1 cellular context compared by ENCODE assay signal in the genomic region with DNA sequence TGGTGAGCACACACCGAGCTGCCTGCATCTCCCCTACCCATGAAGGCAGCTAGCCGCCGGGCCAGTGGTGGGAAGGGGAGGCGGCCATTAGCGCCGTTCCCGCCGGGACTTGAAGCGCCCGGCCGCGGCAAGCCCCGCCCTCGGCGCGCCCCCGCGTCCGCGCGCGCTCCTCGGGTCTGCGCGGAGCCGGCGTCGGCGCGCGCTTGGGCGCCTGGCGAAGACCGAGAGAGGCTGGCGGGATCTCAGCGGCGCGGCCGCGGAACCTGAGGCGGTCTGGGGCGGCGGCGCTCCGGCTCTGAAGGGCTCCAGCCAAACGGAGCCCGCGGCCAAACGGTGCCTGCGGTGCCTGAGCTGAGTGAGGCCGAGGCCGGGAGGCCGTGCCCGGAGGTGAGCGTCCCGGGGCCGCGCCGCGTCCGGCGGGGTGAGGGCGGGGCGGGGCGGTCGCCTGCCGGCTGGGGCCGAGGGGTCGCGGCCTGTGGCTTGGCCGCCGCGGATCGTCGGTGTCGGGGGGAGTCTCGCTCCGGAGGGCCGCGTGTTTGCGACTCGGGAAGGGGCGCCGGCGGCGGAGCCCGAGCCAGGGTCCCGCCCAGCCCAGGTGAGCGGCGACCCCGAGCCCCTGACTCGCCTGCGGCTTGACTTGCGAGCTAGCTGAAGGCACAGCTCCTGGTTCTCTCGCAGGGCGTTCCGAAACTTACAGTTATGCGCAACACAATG.
TF ChIP-seq lines count a peak whose summit lies in the region.

A gene with protein sequence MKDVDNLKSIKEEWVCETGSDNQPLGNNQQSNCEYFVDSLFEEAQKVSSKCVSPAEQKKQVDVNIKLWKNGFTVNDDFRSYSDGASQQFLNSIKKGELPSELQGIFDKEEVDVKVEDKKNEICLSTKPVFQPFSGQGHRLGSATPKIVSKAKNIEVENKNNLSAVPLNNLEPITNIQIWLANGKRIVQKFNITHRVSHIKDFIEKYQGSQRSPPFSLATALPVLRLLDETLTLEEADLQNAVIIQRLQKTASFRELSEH (plus strand): TSS at position 202 of the 714 bp plus-strand sequence. CDS start 17,852 bp downstream, outside the sequence.

TF ChIP-seq in HepG2, 621 proteins besides CTCF, POLR2A, EP300 and RAD21 (continued from another document and continues in another):
- TF ChIP-seq ZNF780A (CRISPR knock-in tag; IDR thresholded peaks at IDR 0.05) (no peak), ZNF737 (CRISPR knock-in tag; IDR thresholded peaks at IDR 0.05; ENCODE audit: borderline replicate concordance) (no peak), AHDC1 (CRISPR knock-in tag; IDR thresholded peaks at IDR 0.05; ENCODE audit: borderline replicate concordance) (0 out of 2 replicates have a peak, but pooled peaks have one; percentile 53), TP53 (CRISPR knock-in tag; conservative IDR thresholded peaks at IDR 0.05) (no peak), ZNF816 (CRISPR knock-in tag; IDR thresholded peaks at IDR 0.05; ENCODE audit: borderline replicate concordance) (peak; percentile 62), CBX2 (IDR thresholded peaks at IDR 0.05; ENCODE audit: low read depth, low read length) (no peak), CBX2 (CRISPR knock-in tag; IDR thresholded peaks at IDR 0.05; ENCODE audit: low read depth) (no peak), ZKSCAN5 (CRISPR knock-in tag; IDR thresholded peaks at IDR 0.05) (no peak), CHD4 (IDR thresholded peaks at IDR 0.05; ENCODE audit: borderline replicate concordance, low read length) (no peak), ATM (IDR thresholded peaks at IDR 0.05; ENCODE audit: borderline replicate concordance) (no peak), THYN1 (CRISPR knock-in tag; IDR thresholded peaks at IDR 0.05; ENCODE audit: borderline replicate concordance, low read depth) (no peak), ZNF510 (CRISPR knock-in tag; IDR thresholded peaks at IDR 0.05; ENCODE audit: low read depth) (no peak), GZF1 (CRISPR knock-in tag; IDR thresholded peaks at IDR 0.05) (peak; percentile 19; the same call in 1 of the 2 replicates), GTF3A (CRISPR knock-in tag; conservative IDR thresholded peaks at IDR 0.05) (no peak), FOSL1 (CRISPR knock-in tag; IDR thresholded peaks at IDR 0.05; ENCODE audit: borderline replicate concordance) (no peak), ARID3A (IDR thresholded peaks at IDR 0.05; ENCODE audit: low read depth, low read length) (no peak), ZBTB26 (CRISPR knock-in tag; IDR thresholded peaks at IDR 0.05; ENCODE audit: borderline replicate concordance) (peak; percentile 65; the same call in 1 of the 2 replicates), TMF1 (CRISPR knock-in tag; IDR thresholded peaks at IDR 0.05; ENCODE audit: low read depth) (peak; percentile 75), ZNF558 (CRISPR knock-in tag; IDR thresholded peaks at IDR 0.05; ENCODE audit: borderline replicate concordance) (no peak; the same call in 1 of the 2 replicates), CEBPZ (IDR thresholded peaks at IDR 0.05; ENCODE audit: low read length) (no peak), MXD4 (CRISPR knock-in tag; IDR thresholded peaks at IDR 0.05) (0 out of 2 replicates have a peak, but pooled peaks have one; percentile 41), KLF12 (CRISPR knock-in tag; IDR thresholded peaks at IDR 0.05; ENCODE audit: borderline replicate concordance) (no peak; the same call in 1 of the 2 replicates), MATR3 (CRISPR knock-in tag; IDR thresholded peaks at IDR 0.05) (no peak), TEAD2 (CRISPR knock-in tag; IDR thresholded peaks at IDR 0.05) (no peak), MAZ (IDR thresholded peaks at IDR 0.05; ENCODE audit: borderline replicate concordance, low read depth, low read length) (no peak), MAZ (CRISPR knock-in tag; IDR thresholded peaks at IDR 0.05; ENCODE audit: low read depth) (peak; percentile 86), ZNF570 (CRISPR knock-in tag; IDR thresholded peaks at IDR 0.05; ENCODE audit: borderline replicate concordance) (no peak), ATF1 (CRISPR knock-in tag; IDR thresholded peaks at IDR 0.05) (no peak), ZNF562 (CRISPR knock-in tag; IDR thresholded peaks at IDR 0.05; ENCODE audit: borderline replicate concordance) (no peak), NPAS2 (CRISPR knock-in tag; IDR thresholded peaks at IDR 0.05; ENCODE audit: borderline replicate concordance) (no peak), RXRA (CRISPR knock-in tag; IDR thresholded peaks at IDR 0.05) (0 out of 2 replicates have a peak, but pooled peaks have one; percentile 8)
- TF ChIP-seq, protein P1, sequence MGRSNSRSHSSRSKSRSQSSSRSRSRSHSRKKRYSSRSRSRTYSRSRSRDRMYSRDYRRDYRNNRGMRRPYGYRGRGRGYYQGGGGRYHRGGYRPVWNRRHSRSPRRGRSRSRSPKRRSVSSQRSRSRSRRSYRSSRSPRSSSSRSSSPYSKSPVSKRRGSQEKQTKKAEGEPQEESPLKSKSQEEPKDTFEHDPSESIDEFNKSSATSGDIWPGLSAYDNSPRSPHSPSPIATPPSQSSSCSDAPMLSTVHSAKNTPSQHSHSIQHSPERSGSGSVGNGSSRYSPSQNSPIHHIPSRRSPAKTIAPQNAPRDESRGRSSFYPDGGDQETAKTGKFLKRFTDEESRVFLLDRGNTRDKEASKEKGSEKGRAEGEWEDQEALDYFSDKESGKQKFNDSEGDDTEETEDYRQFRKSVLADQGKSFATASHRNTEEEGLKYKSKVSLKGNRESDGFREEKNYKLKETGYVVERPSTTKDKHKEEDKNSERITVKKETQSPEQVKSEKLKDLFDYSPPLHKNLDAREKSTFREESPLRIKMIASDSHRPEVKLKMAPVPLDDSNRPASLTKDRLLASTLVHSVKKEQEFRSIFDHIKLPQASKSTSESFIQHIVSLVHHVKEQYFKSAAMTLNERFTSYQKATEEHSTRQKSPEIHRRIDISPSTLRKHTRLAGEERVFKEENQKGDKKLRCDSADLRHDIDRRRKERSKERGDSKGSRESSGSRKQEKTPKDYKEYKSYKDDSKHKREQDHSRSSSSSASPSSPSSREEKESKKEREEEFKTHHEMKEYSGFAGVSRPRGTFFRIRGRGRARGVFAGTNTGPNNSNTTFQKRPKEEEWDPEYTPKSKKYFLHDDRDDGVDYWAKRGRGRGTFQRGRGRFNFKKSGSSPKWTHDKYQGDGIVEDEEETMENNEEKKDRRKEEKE (IDR thresholded peaks at IDR 0.05): no peak
- TF ChIP-seq, protein P2, sequence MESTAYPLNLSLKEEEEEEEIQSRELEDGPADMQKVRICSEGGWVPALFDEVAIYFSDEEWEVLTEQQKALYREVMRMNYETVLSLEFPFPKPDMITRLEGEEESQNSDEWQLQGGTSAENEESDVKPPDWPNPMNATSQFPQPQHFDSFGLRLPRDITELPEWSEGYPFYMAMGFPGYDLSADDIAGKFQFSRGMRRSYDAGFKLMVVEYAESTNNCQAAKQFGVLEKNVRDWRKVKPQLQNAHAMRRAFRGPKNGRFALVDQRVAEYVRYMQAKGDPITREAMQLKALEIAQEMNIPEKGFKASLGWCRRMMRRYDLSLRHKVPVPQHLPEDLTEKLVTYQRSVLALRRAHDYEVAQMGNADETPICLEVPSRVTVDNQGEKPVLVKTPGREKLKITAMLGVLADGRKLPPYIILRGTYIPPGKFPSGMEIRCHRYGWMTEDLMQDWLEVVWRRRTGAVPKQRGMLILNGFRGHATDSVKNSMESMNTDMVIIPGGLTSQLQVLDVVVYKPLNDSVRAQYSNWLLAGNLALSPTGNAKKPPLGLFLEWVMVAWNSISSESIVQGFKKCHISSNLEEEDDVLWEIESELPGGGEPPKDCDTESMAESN (CRISPR knock-in tag; conservative IDR thresholded peaks at IDR 0.05): peak; percentile 86
- TF ChIP-seq, protein P3, sequence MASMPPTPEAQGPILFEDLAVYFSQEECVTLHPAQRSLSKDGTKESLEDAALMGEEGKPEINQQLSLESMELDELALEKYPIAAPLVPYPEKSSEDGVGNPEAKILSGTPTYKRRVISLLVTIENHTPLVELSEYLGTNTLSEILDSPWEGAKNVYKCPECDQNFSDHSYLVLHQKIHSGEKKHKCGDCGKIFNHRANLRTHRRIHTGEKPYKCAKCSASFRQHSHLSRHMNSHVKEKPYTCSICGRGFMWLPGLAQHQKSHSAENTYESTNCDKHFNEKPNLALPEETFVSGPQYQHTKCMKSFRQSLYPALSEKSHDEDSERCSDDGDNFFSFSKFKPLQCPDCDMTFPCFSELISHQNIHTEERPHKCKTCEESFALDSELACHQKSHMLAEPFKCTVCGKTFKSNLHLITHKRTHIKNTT (CRISPR knock-in tag; IDR thresholded peaks at IDR 0.05): no peak
